17 cellular contexts compared by ENCODE assay signal in the genomic region with DNA sequence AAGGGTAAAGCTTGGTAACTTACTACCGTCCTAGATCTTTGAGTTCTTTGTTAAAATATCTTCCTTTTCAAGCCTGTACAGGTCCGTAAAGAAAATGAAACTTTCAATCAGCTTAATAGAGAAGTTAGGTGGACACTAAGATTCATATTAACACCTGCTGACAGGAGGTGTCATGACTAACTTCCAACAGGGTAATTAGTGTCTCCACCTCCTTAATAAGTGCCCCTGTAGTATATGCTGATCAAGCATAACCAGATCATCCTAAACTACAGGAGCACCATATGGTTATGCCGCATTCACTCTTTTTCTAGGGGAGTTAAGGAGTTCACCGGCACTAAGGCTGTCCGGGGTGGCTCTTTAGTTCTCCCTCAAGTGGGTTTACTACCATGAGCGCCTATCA.
"Had no signal": no experiment of that assay in that cellular context is flagged by ENCODE, and none has a peak within 500 bp of the region (broad histone marks: within the 10 kb centered on the region; RNA-seq: fewer than 3 reads in every experiment).

No MANE protein-coding gene starts in this region.

- DNase-seq: activated CD4-positive, alpha-beta T cell treated with anti-CD3 and anti-CD28 coated beads for 1 hour; activated effector memory CD4-positive, alpha-beta T cell treated with anti-CD3 and anti-CD28 coated beads, Interleukin-2, amount 50 U/mL, for 16 hours; activated naive CD4-positive, alpha-beta T cell treated with anti-CD3 and anti-CD28 coated beads, Interleukin-2, amount 50 U/mL, for 16 hours; activated T-cell treated with anti-CD3 and anti-CD28 coated beads, Interleukin-2, amount 50 U/mL, for 72 hours; colonic mucosa; endodermal cell; foreskin fibroblast; left cardiac atrium; mesenchymal stem cell; mucosa of descending colon; naive B cell; psoas muscle; right cardiac atrium; stimulated activated CD4-positive, alpha-beta T cell treated with anti-CD3 and anti-CD28 coated beads, Interleukin-4, amount 100 ng/mL, for 1 hour; stimulated activated naive CD8-positive, alpha-beta T cell treated with anti-CD3 and anti-CD28 coated beads, Interleukin-15, amount 100 ng/mL, for 72 hours; trophoblast cell; WERI-Rb-1 had no signal

- ATAC-seq: activated T-cell treated with anti-CD3 and anti-CD28 coated beads, Interleukin-2, amount 50 U/mL, for 72 hours; left cardiac atrium; mucosa of descending colon; psoas muscle; right cardiac atrium; stimulated activated naive CD8-positive, alpha-beta T cell treated with anti-CD3 and anti-CD28 coated beads, Interleukin-15, amount 100 ng/mL, for 72 hours had no signal
